Comparison of ENCODE assay signal across 8 cellular contexts in the genomic region with DNA sequence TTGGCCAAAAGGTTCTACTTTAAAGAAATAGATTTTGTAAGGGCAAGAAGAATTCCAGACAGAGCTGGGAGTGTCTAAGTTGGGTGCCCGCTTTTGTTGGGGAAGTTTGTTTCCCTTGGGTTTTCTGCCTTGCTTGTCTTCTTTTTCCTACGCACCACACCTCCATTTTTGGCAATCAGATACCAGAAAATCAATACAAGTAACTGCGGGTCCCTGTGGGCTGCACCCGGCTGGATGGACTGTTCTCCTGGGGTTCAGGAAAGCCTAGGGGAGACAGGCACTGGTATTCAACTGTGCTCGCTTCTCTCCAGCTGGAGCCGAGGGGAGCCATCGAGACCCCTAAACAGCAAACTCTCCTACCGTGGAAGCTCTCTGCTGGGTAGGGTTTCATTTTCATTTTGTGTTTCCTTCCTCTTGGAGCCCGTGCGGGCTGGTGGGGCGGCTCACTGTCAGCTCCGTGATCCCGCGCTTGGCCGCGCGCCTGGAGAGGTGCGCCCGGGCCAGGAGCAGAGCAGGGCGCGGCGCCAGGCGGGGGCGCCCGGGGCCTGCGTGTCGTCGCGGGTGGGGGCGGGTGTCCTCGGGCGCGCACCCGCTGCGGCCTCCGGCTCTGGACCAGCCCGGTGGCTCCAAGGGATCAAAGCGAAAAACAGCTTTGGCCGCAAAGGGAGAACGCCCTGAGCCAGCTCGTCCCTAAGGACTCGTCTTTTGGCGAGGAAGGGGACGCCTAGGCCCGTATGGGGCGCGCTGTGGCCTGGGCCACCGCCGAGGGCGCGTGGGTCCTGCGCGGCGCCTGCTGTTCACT.
A peak's percentile ranks its signal among the peaks of the same experiment; 100 is the strongest.
DNase-seq lines count a peak whose midpoint lies in the region; ATAC-seq and TF ChIP-seq lines count a peak whose summit lies in the region.

No MANE protein-coding gene starts in this region.

- POLR2A ChIA-PET in activated CD4-positive, alpha-beta memory T cell treated with anti-CD3 and anti-CD28 coated beads, Interleukin-2, amount 10 ng/mL, durations not matched to agents 7 days and 5 days (lab: Charles Lee): no interaction called here

- H4K20me1 ChIP-seq in GM23338 (replicated peaks; ENCODE audit: insufficient read depth): no peaks in the 10 kb centered on the region

- H2BK5ac ChIP-seq in neuronal stem cell (ENCODE audit: low read length): no peak overlapping the region

- H4K8ac ChIP-seq in neuronal stem cell (ENCODE audit: low read depth, low read length): no peak overlapping the region

- no peaks in the 10 kb centered on the region for H3K9me3 Mint-ChIP-seq in GM23338
- H3K9me3 Mint-ChIP-seq in activated CD4-positive, alpha-beta memory T cell treated with anti-CD3 and anti-CD28 coated beads, Interleukin-2, amount 10 ng/mL, durations not matched to agents 7 days and 5 days: no peaks in the 10 kb centered on the region
- peaks cover 7% of the 10 kb centered on the region for H3K9me3 Mint-ChIP-seq in glutamatergic neuron (ENCODE audit: unreplicated experiment)

- TF ChIP-seq CTCF in GM23338 (conservative IDR thresholded peaks at IDR 0.05; ENCODE audit: low read depth in 2 of 2) (peak; percentile 14 to 25; a peak in 1 of 4 replicates), glutamatergic neuron (IDR thresholded peaks at IDR 0.05; ENCODE audit: partially characterized antibody, unreplicated experiment) (no peak)

- peak overlapping the region; percentile 74 for H3K4me2 ChIP-seq in GM23338
- peak overlapping the region; percentile 62 for H3K4me2 ChIP-seq in neuronal stem cell (ENCODE audit: insufficient read depth, low read length, poor library complexity, severe bottlenecking)

- H3K4me1 ChIP-seq in GM23338 (ENCODE audit: insufficient read depth): peaks cover 14% of the 10 kb centered on the region
- peaks cover 6 to 9% of the 10 kb centered on the region in 2 donors for H3K4me1 ChIP-seq in neuronal stem cell (ENCODE audit: control insufficient read depth in 2 of 2, insufficient read depth in 1 of 2, low read depth in 1 of 2, low read length in 2 of 2)

- H2AK5ac ChIP-seq in neuronal stem cell (ENCODE audit: low read depth, low read length): no peak overlapping the region

- H3K4me3 Mint-ChIP-seq in GM23338 (peak overlapping the region; percentile 68), glutamatergic neuron (ENCODE audit: unreplicated experiment) (peak overlapping the region; percentile 47)
- peak overlapping the region; percentile 63 for H3K4me3 Mint-ChIP-seq in activated CD4-positive, alpha-beta memory T cell treated with anti-CD3 and anti-CD28 coated beads, Interleukin-2, amount 10 ng/mL, durations not matched to agents 7 days and 5 days

- H3K18ac ChIP-seq in neuronal stem cell (ENCODE audit: low read length): peak overlapping the region; percentile 92

- H3K36me3 ChIP-seq in GM23338 (ENCODE audit: insufficient read depth) (no peaks in the 10 kb centered on the region), neuronal stem cell (replicated peaks in 1 of 2; ENCODE audit: control insufficient read depth in 2 of 2, insufficient read depth in 2 of 2, low read length in 2 of 2) (no peaks in the 10 kb centered on the region)

- H2BK120ac ChIP-seq in neuronal stem cell (ENCODE audit: low read depth, low read length): no peak overlapping the region

- peak overlapping the region; percentile 61 for H3K9ac ChIP-seq in neuronal stem cell (ENCODE audit: low read depth, low read length, poor library complexity)

- no peak overlapping the region for H3K23ac ChIP-seq in neuronal stem cell (ENCODE audit: low read depth, low read length, poor library complexity)

- DNase-seq in AG20443 (ENCODE audit: low spot score) (peak; percentile 77), GM23338 (ENCODE audit: low spot score) (peak; percentile 68), glutamatergic neuron (peak; percentile 39), neuronal stem cell (ENCODE audit: low spot score) (no peak)
- peak; percentile 22 for DNase-seq in activated CD4-positive, alpha-beta memory T cell treated with anti-CD3 and anti-CD28 coated beads, Interleukin-2, amount 10 ng/mL, durations not matched to agents 7 days and 5 days
- no peak for DNase-seq in NK-92 treated with Interleukin-12 subunit alpha and Interleukin-12 subunit beta, amount 100 ng/mL, for 24 hours (lab: John Stamatoyannopoulos, UW)

- H3K79me1 ChIP-seq in neuronal stem cell (ENCODE audit: low read depth, low read length): no peaks in the 10 kb centered on the region

- H3K27ac ChIP-seq in GM23338 (ENCODE audit: low read depth) (no peak overlapping the region), neuronal stem cell (replicated peaks; ENCODE audit: low read length) (no peak overlapping the region)

- no peak overlapping the region for H2BK15ac ChIP-seq in neuronal stem cell (ENCODE audit: low read length)

- H2AFZ ChIP-seq in GM23338: peak overlapping the region; percentile 100
- peak overlapping the region; percentile 75 for H2AFZ ChIP-seq in neuronal stem cell (ENCODE audit: low read length)

- peak overlapping the region; percentile 50 for H3K4me3 ChIP-seq in GM23338
- peak overlapping the region in 1 of 2 donors; percentile 75 for H3K4me3 ChIP-seq in neuronal stem cell (ENCODE audit: low read length in 2 of 2)

- peaks cover 0 to 2% of the 10 kb centered on the region in 2 donors for H3K9me3 ChIP-seq in neuronal stem cell (replicated peaks in 1 of 2; ENCODE audit: control insufficient read depth in 2 of 2, insufficient read depth in 1 of 2, low read depth in 1 of 2, low read length in 2 of 2)

- CTCF ChIA-PET in activated CD4-positive, alpha-beta memory T cell treated with anti-CD3 and anti-CD28 coated beads, Interleukin-2, amount 10 ng/mL, durations not matched to agents 7 days and 5 days (lab: Charles Lee): interaction anchor here (0.8 to 1.0 kb wide), 2 partner anchors 52 to 67 kb away, joined by 3 read pairs; no protein-coding TSS in a partner anchor

- no peak overlapping the region for H3K14ac ChIP-seq in neuronal stem cell (ENCODE audit: low read length)

- H3K27ac Mint-ChIP-seq in GM23338: no peak overlapping the region
- H3K27ac Mint-ChIP-seq in activated CD4-positive, alpha-beta memory T cell treated with anti-CD3 and anti-CD28 coated beads, Interleukin-2, amount 10 ng/mL, durations not matched to agents 7 days and 5 days: no peak overlapping the region
- H3K27ac Mint-ChIP-seq in glutamatergic neuron (ENCODE audit: unreplicated experiment): no peak overlapping the region

- no peaks in the 10 kb centered on the region for H3F3A ChIP-seq in GM23338 (replicated peaks; ENCODE audit: low read depth)

- no peaks in the 10 kb centered on the region for H3K36me3 Mint-ChIP-seq in GM23338 (ENCODE audit: low read depth)
- H3K36me3 Mint-ChIP-seq in activated CD4-positive, alpha-beta memory T cell treated with anti-CD3 and anti-CD28 coated beads, Interleukin-2, amount 10 ng/mL, durations not matched to agents 7 days and 5 days (ENCODE audit: low read depth): no peaks in the 10 kb centered on the region
- no peaks in the 10 kb centered on the region for H3K36me3 Mint-ChIP-seq in glutamatergic neuron (ENCODE audit: unreplicated experiment)

- no peaks in the 10 kb centered on the region for H3K9me2 ChIP-seq in GM23338 (ENCODE audit: insufficient read depth)

- H3K27me3 Mint-ChIP-seq in GM23338 (ENCODE audit: insufficient read depth, low read depth, poor library complexity) (peaks cover 5% of the 10 kb centered on the region), glutamatergic neuron (ENCODE audit: unreplicated experiment) (peaks cover 10% of the 10 kb centered on the region)
- peaks cover 6% of the 10 kb centered on the region for H3K27me3 Mint-ChIP-seq in activated CD4-positive, alpha-beta memory T cell treated with anti-CD3 and anti-CD28 coated beads, Interleukin-2, amount 10 ng/mL, durations not matched to agents 7 days and 5 days

- H3K4me1 Mint-ChIP-seq in GM23338 (peaks cover 23% of the 10 kb centered on the region; the same call in 2 of the 3 replicates), glutamatergic neuron (ENCODE audit: low read depth, unreplicated experiment) (peaks cover 13% of the 10 kb centered on the region)
- peaks cover 12% of the 10 kb centered on the region for H3K4me1 Mint-ChIP-seq in activated CD4-positive, alpha-beta memory T cell treated with anti-CD3 and anti-CD28 coated beads, Interleukin-2, amount 10 ng/mL, durations not matched to agents 7 days and 5 days

- no peak overlapping the region for H2BK12ac ChIP-seq in neuronal stem cell (ENCODE audit: low read length)

- H3K79me2 ChIP-seq in GM23338 (replicated peaks; ENCODE audit: insufficient read depth): no peaks in the 10 kb centered on the region

- no peak overlapping the region for H4K91ac ChIP-seq in neuronal stem cell (ENCODE audit: low read depth, low read length, poor library complexity)

- H3K27me3 ChIP-seq in GM23338 (ENCODE audit: insufficient read depth): 0 out of 2 replicates have a peak, but pooled peaks cover 5% of the 10 kb centered on the region
- peaks cover 0 to 4% (median 0%) of the 10 kb centered on the region in 3 experiments for H3K27me3 ChIP-seq in neuronal stem cell (ENCODE audit: control insufficient read depth in 3 of 3, insufficient read depth in 3 of 3, low read depth in 1 of 3, low read length in 3 of 3)

- ATAC-seq in GM23338 (peak; percentile 92), HG02973 (IDR thresholded peaks at IDR 0.05; ENCODE audit: unreplicated experiment) (no peak), HG02938 (IDR thresholded peaks at IDR 0.05; ENCODE audit: unreplicated experiment) (no peak)

- no CpG with 5 or more reads among the region's 54 CpGs for WGBS in neuronal stem cell (ENCODE audit: extremely low coverage in 2 of 2, insufficient read length in 2 of 2, insufficient replicate concordance in 1 of 2), 2 donors

- peak overlapping the region; percentile 32 for H3K4ac ChIP-seq in neuronal stem cell (ENCODE audit: low read length)

TF ChIP-seq in GM23338, 12 proteins besides CTCF, POLR2A, EP300 and RAD21 (continues in another document):
- TF ChIP-seq ZNF331 (CRISPR knock-in tag; IDR thresholded peaks at IDR 0.05; ENCODE audit: low read depth) (no peak), STAT1 (IDR thresholded peaks at IDR 0.05; ENCODE audit: unreplicated experiment) (no peak), POLR2AphosphoS5 (IDR thresholded peaks at IDR 0.05; ENCODE audit: low read depth) (no peak), JUNB (IDR thresholded peaks at IDR 0.05; ENCODE audit: unreplicated experiment) (no peak)
- TF ChIP-seq, protein P1, sequence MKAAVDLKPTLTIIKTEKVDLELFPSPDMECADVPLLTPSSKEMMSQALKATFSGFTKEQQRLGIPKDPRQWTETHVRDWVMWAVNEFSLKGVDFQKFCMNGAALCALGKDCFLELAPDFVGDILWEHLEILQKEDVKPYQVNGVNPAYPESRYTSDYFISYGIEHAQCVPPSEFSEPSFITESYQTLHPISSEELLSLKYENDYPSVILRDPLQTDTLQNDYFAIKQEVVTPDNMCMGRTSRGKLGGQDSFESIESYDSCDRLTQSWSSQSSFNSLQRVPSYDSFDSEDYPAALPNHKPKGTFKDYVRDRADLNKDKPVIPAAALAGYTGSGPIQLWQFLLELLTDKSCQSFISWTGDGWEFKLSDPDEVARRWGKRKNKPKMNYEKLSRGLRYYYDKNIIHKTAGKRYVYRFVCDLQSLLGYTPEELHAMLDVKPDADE (IDR thresholded peaks at IDR 0.05): no peak

Comparison
In these comparisons a context has a peak if more than half of its experiments do, and no peak if none do; other contexts are left out.
1. DNase-seq: peak in AG20443 (single experiment), GM23338 (single experiment), activated CD4-positive, alpha-beta memory T cell treated with anti-CD3 and anti-CD28 coated beads, Interleukin-2, amount 10 ng/mL, durations not matched to agents 7 days and 5 days (single experiment) and glutamatergic neuron (single experiment); none in neuronal stem cell (single experiment) and NK-92 treated with Interleukin-12 subunit alpha and Interleukin-12 subunit beta, amount 100 ng/mL, for 24 hours (single experiment).
2. Peak in every context shown above with its lines, with median percentiles within 50 percentile points of each other: H3K4me3 Mint-ChIP-seq.